Comparison of ENCODE assay signal across 7 cellular contexts in the genomic region with DNA sequence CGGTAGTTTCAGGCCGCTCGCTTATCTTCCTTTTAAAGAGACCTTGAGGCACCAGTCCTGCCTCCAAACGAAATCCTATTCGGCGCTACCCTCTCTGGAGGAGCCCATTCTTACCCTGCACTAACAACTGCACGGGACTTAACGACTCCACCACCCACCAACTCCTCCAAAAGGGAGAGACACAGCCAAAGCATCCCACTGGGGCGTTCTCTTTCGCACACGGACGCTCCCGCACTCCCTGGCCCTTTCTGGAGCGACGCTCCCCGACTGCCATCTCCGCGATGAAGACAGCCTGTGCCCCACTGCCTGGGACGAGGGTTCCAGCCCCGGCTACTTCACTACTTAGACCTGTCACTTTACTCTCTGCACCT. TPM values are rescaled to one million over a fixed set of nuclear protein-coding genes. Genes with fewer than 3 reads are reported as not detected.
DNase-seq lines count a peak whose midpoint lies in the region; ATAC-seq and TF ChIP-seq lines count a peak whose summit lies in the region.

No MANE protein-coding gene starts in this region.

- H3K36me3 ChIP-seq in Loucy (ENCODE audit: insufficient read depth, low read length) = no peaks in the 10 kb centered on the region
- no peaks in the 10 kb centered on the region for H3K36me3 ChIP-seq in uterus

- no peaks in the 10 kb centered on the region for H3K9me2 ChIP-seq in Loucy (replicated peaks; ENCODE audit: low read depth, low read length)

- H3F3A ChIP-seq in Loucy (ENCODE audit: low read depth) = no peaks in the 10 kb centered on the region

- intact Hi-C loops in uterus (cut with DNase I; ENCODE audit: low total_unique reads) = no loop called here

- ATAC-seq in GM19467 (IDR thresholded peaks at IDR 0.05; ENCODE audit: unreplicated experiment) (peak; percentile 0), HG03039 (IDR thresholded peaks at IDR 0.05; ENCODE audit: unreplicated experiment) (no peak), GM21390 (IDR thresholded peaks at IDR 0.05; ENCODE audit: unreplicated experiment) (no peak)

- H3K4me3 ChIP-seq in Loucy (ENCODE audit: low read length, poor library complexity, severe bottlenecking) = peak overlapping the region; percentile 79
- peak overlapping the region; percentile 98 for H3K4me3 ChIP-seq in coronary artery
- peak overlapping the region; percentile 45 to 74 for H3K4me3 ChIP-seq in uterus

- peaks cover 39% of the 10 kb centered on the region for H3K79me2 ChIP-seq in Loucy (ENCODE audit: insufficient read depth, low read length)

- TF ChIP-seq CTCF in Loucy (conservative IDR thresholded peaks at IDR 0.05; ENCODE audit: low read length) (no peak), coronary artery (IDR thresholded peaks at IDR 0.05) (no peak), uterus (IDR thresholded peaks at IDR 0.05) (no peak)

- peak overlapping the region; percentile 76; the same call in 1 of the 2 replicates for H2AFZ ChIP-seq in Loucy (ENCODE audit: low read length)

- peak overlapping the region; percentile 87 for H3K9ac ChIP-seq in Loucy (ENCODE audit: low read depth, low read length, poor library complexity, severe bottlenecking)

- peak overlapping the region; percentile 79 for H3K4me2 ChIP-seq in Loucy (ENCODE audit: low read depth, low read length, poor library complexity, severe bottlenecking)

- no peaks in the 10 kb centered on the region for H4K20me1 ChIP-seq in Loucy (ENCODE audit: insufficient read depth, low read length, poor library complexity, severe bottlenecking)

- H3K4me1 ChIP-seq in Loucy (ENCODE audit: insufficient read depth, low read length, poor library complexity, severe bottlenecking) = peaks cover 74% of the 10 kb centered on the region
- peaks cover 0 to 4% of the 10 kb centered on the region in 2 donors for H3K4me1 ChIP-seq in uterus

- DNase-seq in coronary artery (ENCODE audit: low spot score) = no peak
- DNase-seq in midbrain (lab: John Stamatoyannopoulos, UW) = peak; percentile 69
- peak in 1 of 2 donors; percentile 19 for DNase-seq in uterus

- H3K9me3 ChIP-seq in Loucy (ENCODE audit: insufficient read depth, low read depth, low read length) (no peaks in the 10 kb centered on the region), uterus (no peaks in the 10 kb centered on the region)

- TF ChIP-seq POLR2A in uterus (IDR thresholded peaks at IDR 0.05) = no peak

- H3K27me3 ChIP-seq in Loucy (ENCODE audit: insufficient read depth, low read length, poor library complexity, severe bottlenecking) (no peaks in the 10 kb centered on the region), uterus (no peaks in the 10 kb centered on the region)

- H3K27ac ChIP-seq in coronary artery (peak overlapping the region; percentile 92 to 98), uterus (peak overlapping the region; percentile 94 to 95)

RNA-seq across cellular contexts. Expression of a gene that starts 0.6 kb away (rescaled TPM):
- total RNA-seq in uterus = 10 to 100 TPM; 11.8 to 40.2 (median 20.2) TPM

RNA-seq across cellular contexts. Expression of a gene that starts 12.6 kb away (rescaled TPM):
- total RNA-seq in uterus = 1 to 10 TPM in 2 of 4 donors, under 1 TPM in 2; 0.76 to 2.6 (median 1.6) TPM
